1 cellular context compared by ENCODE assay signal in genomic region chr21:42373908-42374455, GRCh38.
TF ChIP-seq lines count a peak whose summit lies in the region.

No MANE protein-coding gene starts in this region.

TF ChIP-seq in GM23338, 12 proteins besides CTCF, POLR2A, EP300 and RAD21:
- TF ChIP-seq REST (IDR thresholded peaks at IDR 0.05; ENCODE audit: unreplicated experiment) (no peak), ZNF114 (CRISPR knock-in tag; IDR thresholded peaks at IDR 0.05) (no peak), ZNF331 (CRISPR knock-in tag; IDR thresholded peaks at IDR 0.05; ENCODE audit: low read depth) (no peak), CREB1 (CRISPR knock-in tag; IDR thresholded peaks at IDR 0.05; ENCODE audit: low read depth) (no peak), EZH2phosphoT487 (IDR thresholded peaks at IDR 0.05; ENCODE audit: unreplicated experiment) (no peak), ZNF462 (CRISPR knock-in tag; IDR thresholded peaks at IDR 0.05) (no peak), NANOG (IDR thresholded peaks at IDR 0.05; ENCODE audit: borderline replicate concordance) (no peak), ETS1 (IDR thresholded peaks at IDR 0.05) (no peak), STAT1 (IDR thresholded peaks at IDR 0.05; ENCODE audit: unreplicated experiment) (no peak), EZH2 (IDR thresholded peaks at IDR 0.05; ENCODE audit: low read depth, unreplicated experiment) (no peak), JUNB (IDR thresholded peaks at IDR 0.05; ENCODE audit: unreplicated experiment) (no peak), POLR2AphosphoS5 (IDR thresholded peaks at IDR 0.05; ENCODE audit: low read depth) (no peak)
